Comparison of ENCODE assay signal across 28 cellular contexts in genomic region chr4:7020290-7020689, GRCh38. TPM values are rescaled to one million over a fixed set of nuclear protein-coding genes. Genes with fewer than 3 reads are reported as not detected.
A peak's percentile ranks its signal among the peaks of the same experiment; 100 is the strongest.
DNase-seq lines count a peak whose midpoint lies in the region; ATAC-seq and TF ChIP-seq lines count a peak whose summit lies in the region.
"Had no signal": no experiment of that assay in that cellular context is flagged by ENCODE, and none has a peak within 500 bp of the region (broad histone marks: within the 10 kb centered on the region; RNA-seq: fewer than 3 reads in every experiment).

No MANE protein-coding gene starts in this region.

- ATAC-seq in activated naive CD4-positive, alpha-beta T cell treated with anti-CD3 and anti-CD28 coated beads, Interleukin-2, amount 50 U/mL, for 72 hours = no peak
- ATAC-seq in effector memory CD8-positive, alpha-beta T cell (replicated peaks) = no peak
- ATAC-seq in HG03432 (IDR thresholded peaks at IDR 0.05; ENCODE audit: unreplicated experiment) (no peak), GM19467 (IDR thresholded peaks at IDR 0.05; ENCODE audit: unreplicated experiment) (no peak)
- ATAC-seq: A549; left ventricle myocardium superior; naive thymus-derived CD8-positive, alpha-beta T cell had no signal

- peaks cover 0 to under 1% of the 10 kb centered on the region in 2 donors for H3K36me3 Mint-ChIP-seq in activated naive CD4-positive, alpha-beta T cell treated with anti-CD3 and anti-CD28 coated beads, Interleukin-2, amount 50 U/mL, for 72 hours
- peaks cover 5% of the 10 kb centered on the region for H3K36me3 Mint-ChIP-seq in activated naive CD4-positive, alpha-beta T cell treated with anti-CD3 and anti-CD28 coated beads for 36 hours (ENCODE audit: low read depth)
- H3K36me3 Mint-ChIP-seq in effector memory CD8-positive, alpha-beta T cell (ENCODE audit: insufficient read depth) = peaks cover 22% of the 10 kb centered on the region
- H3K36me3 Mint-ChIP-seq in osteocyte (ENCODE audit: unreplicated experiment) = peaks cover 18% of the 10 kb centered on the region

- peaks cover 81% of the 10 kb centered on the region for H3K36me3 ChIP-seq in NT2/D1 (ENCODE audit: insufficient read depth, insufficient read length, low read length)
- H3K36me3 ChIP-seq: ovary had no signal

- no peaks in the 10 kb centered on the region for H3K9me3 ChIP-seq in NT2/D1 (ENCODE audit: insufficient read depth, low read length)
- H3K9me3 ChIP-seq: A549, ascending aorta, ovary had no signal

- no peak overlapping the region for H3K4me3 ChIP-seq in NT2/D1 (ENCODE audit: insufficient read length, low read depth)
- H3K4me3 ChIP-seq: A549, ascending aorta, ovary had no signal

- CTCF ChIA-PET in activated naive CD4-positive, alpha-beta T cell treated with anti-CD3 and anti-CD28 coated beads for 36 hours (lab: Charles Lee) = no interaction called here

- intact Hi-C loops in activated naive CD4-positive, alpha-beta T cell treated with anti-CD3 and anti-CD28 coated beads for 36 hours (cut with micrococcal nuclease) = no loop called here

- no peak for DNase-seq in activated naive CD4-positive, alpha-beta T cell treated with anti-CD3 and anti-CD28 coated beads, Interleukin-2, amount 50 U/mL, for 72 hours (ENCODE audit: low spot score in 2 of 2)
- DNase-seq in activated naive CD4-positive, alpha-beta T cell treated with anti-CD3 and anti-CD28 coated beads for 36 hours = no peak
- no peak for DNase-seq in NT2/D1 (ENCODE audit: low read depth, low spot score)
- no peak for DNase-seq in effector memory CD8-positive, alpha-beta T cell
- no peak for DNase-seq in osteocyte (ENCODE audit: extremely low spot score, unreplicated experiment)
- DNase-seq in stimulated activated CD4-positive, alpha-beta T cell treated with anti-CD3 and anti-CD28 coated beads, Interleukin-1b, Interleukin-23, amount 100 ng/mL, for 48 hours = no peak
- DNase-seq: activated CD4-positive, alpha-beta T cell treated with anti-CD3 and anti-CD28 coated beads, Interleukin-2, amount 10 ng/mL, durations not matched to agents 24 days and 14 days; CD8-positive, alpha-beta memory T cell; central memory CD4-positive, alpha-beta T cell; hypothalamus; islet precursor cell; left ventricle myocardium superior; MV-4-11; naive thymus-derived CD8-positive, alpha-beta T cell; NCI-H146; NCI-H446; NCI-H82; ovary; Right ventricle myocardium superior; stimulated activated CD4-positive, alpha-beta T cell treated with anti-CD3 and anti-CD28 coated beads, Interleukin-2, amount 100 ng/mL, for 48 hours; T-helper 9 cell had no signal

- H3K9me3 Mint-ChIP-seq in activated naive CD4-positive, alpha-beta T cell treated with anti-CD3 and anti-CD28 coated beads, Interleukin-2, amount 50 U/mL, for 72 hours = no peaks in the 10 kb centered on the region
- no peaks in the 10 kb centered on the region for H3K9me3 Mint-ChIP-seq in activated naive CD4-positive, alpha-beta T cell treated with anti-CD3 and anti-CD28 coated beads for 36 hours
- H3K9me3 Mint-ChIP-seq in effector memory CD8-positive, alpha-beta T cell = no peaks in the 10 kb centered on the region
- H3K9me3 Mint-ChIP-seq in osteocyte (ENCODE audit: unreplicated experiment) = no peaks in the 10 kb centered on the region
- H3K9me3 Mint-ChIP-seq: activated CD4-positive, alpha-beta T cell treated with anti-CD3 and anti-CD28 coated beads, Interleukin-2, amount 10 ng/mL, durations not matched to agents 24 days and 14 days; activated naive CD4-positive, alpha-beta T cell treated with anti-CD3 and anti-CD28 coated beads, Interleukin-2, amount 50 U/mL, for 24 hours; CD8-positive, alpha-beta memory T cell; dendritic cell treated with granulocyte-macrophage colony-stimulating factor and Interleukin-4, amounts not matched to agents 40 ng/mL and 50 ng/mL, for 4 days; naive thymus-derived CD8-positive, alpha-beta T cell; type B pancreatic cell had no signal

- peak overlapping the region; percentile 12 for H3K9ac ChIP-seq in NT2/D1 (ENCODE audit: insufficient read length, low read depth)

- no peaks in the 10 kb centered on the region for H3K4me1 Mint-ChIP-seq in activated naive CD4-positive, alpha-beta T cell treated with anti-CD3 and anti-CD28 coated beads for 36 hours (ENCODE audit: low read depth)
- peaks cover 0 to 5% of the 10 kb centered on the region in 2 donors for H3K4me1 Mint-ChIP-seq in effector memory CD8-positive, alpha-beta T cell (ENCODE audit: low read depth in 2 of 2)
- peaks cover 29% of the 10 kb centered on the region for H3K4me1 Mint-ChIP-seq in osteocyte (ENCODE audit: unreplicated experiment)
- H3K4me1 Mint-ChIP-seq: activated CD4-positive, alpha-beta T cell treated with anti-CD3 and anti-CD28 coated beads, Interleukin-2, amount 10 ng/mL, durations not matched to agents 24 days and 14 days; activated naive CD4-positive, alpha-beta T cell treated with anti-CD3 and anti-CD28 coated beads, Interleukin-2, amount 50 U/mL, for 24 hours; CD8-positive, alpha-beta memory T cell had no signal

- no peak overlapping the region for H3K4me3 Mint-ChIP-seq in activated naive CD4-positive, alpha-beta T cell treated with anti-CD3 and anti-CD28 coated beads for 36 hours
- no peak overlapping the region for H3K4me3 Mint-ChIP-seq in effector memory CD8-positive, alpha-beta T cell
- no peak overlapping the region for H3K4me3 Mint-ChIP-seq in osteocyte (ENCODE audit: unreplicated experiment)
- H3K4me3 Mint-ChIP-seq: activated CD4-positive, alpha-beta T cell treated with anti-CD3 and anti-CD28 coated beads, Interleukin-2, amount 10 ng/mL, durations not matched to agents 24 days and 14 days; activated naive CD4-positive, alpha-beta T cell treated with anti-CD3 and anti-CD28 coated beads, Interleukin-2, amount 50 U/mL, for 24 hours; CD8-positive, alpha-beta memory T cell; dendritic cell treated with granulocyte-macrophage colony-stimulating factor and Interleukin-4, amounts not matched to agents 40 ng/mL and 50 ng/mL, for 4 days; type B pancreatic cell had no signal

- peak overlapping the region; percentile 60 to 76 for H3K27ac Mint-ChIP-seq in activated naive CD4-positive, alpha-beta T cell treated with anti-CD3 and anti-CD28 coated beads, Interleukin-2, amount 50 U/mL, for 72 hours
- H3K27ac Mint-ChIP-seq in activated naive CD4-positive, alpha-beta T cell treated with anti-CD3 and anti-CD28 coated beads for 36 hours = no peak overlapping the region
- peak overlapping the region; percentile 53 to 58 for H3K27ac Mint-ChIP-seq in effector memory CD8-positive, alpha-beta T cell
- H3K27ac Mint-ChIP-seq in osteocyte (ENCODE audit: unreplicated experiment) = peak overlapping the region; percentile 64
- H3K27ac Mint-ChIP-seq: activated naive CD4-positive, alpha-beta T cell treated with anti-CD3 and anti-CD28 coated beads, Interleukin-2, amount 50 U/mL, for 24 hours; dendritic cell treated with granulocyte-macrophage colony-stimulating factor and Interleukin-4, amounts not matched to agents 40 ng/mL and 50 ng/mL, for 4 days; type B pancreatic cell had no signal

- H3K27me3 ChIP-seq in NT2/D1 (ENCODE audit: insufficient read depth, insufficient read length) = no peaks in the 10 kb centered on the region
- H3K27me3 ChIP-seq: ascending aorta, ovary had no signal

- peaks cover 16% of the 10 kb centered on the region for H3K4me1 ChIP-seq in NT2/D1 (ENCODE audit: insufficient read depth, insufficient read length)
- H3K4me1 ChIP-seq: ascending aorta had no signal

- no peak for TF ChIP-seq CTCF in osteocyte (IDR thresholded peaks at IDR 0.05)

- no peaks in the 10 kb centered on the region for H3K27me3 Mint-ChIP-seq in activated naive CD4-positive, alpha-beta T cell treated with anti-CD3 and anti-CD28 coated beads for 36 hours (ENCODE audit: low read depth)
- no peaks in the 10 kb centered on the region for H3K27me3 Mint-ChIP-seq in effector memory CD8-positive, alpha-beta T cell
- H3K27me3 Mint-ChIP-seq in osteocyte (ENCODE audit: unreplicated experiment) = no peaks in the 10 kb centered on the region
- H3K27me3 Mint-ChIP-seq: activated CD4-positive, alpha-beta T cell treated with anti-CD3 and anti-CD28 coated beads, Interleukin-2, amount 10 ng/mL, durations not matched to agents 24 days and 14 days; activated naive CD4-positive, alpha-beta T cell treated with anti-CD3 and anti-CD28 coated beads, Interleukin-2, amount 50 U/mL, for 24 hours; CD8-positive, alpha-beta memory T cell; dendritic cell treated with granulocyte-macrophage colony-stimulating factor and Interleukin-4, amounts not matched to agents 40 ng/mL and 50 ng/mL, for 4 days; naive thymus-derived CD8-positive, alpha-beta T cell; type B pancreatic cell had no signal

RNA-seq across cellular contexts. Expression of gene TADA2B, which starts 22.9 kb away (rescaled TPM):
- 10 to 100 TPM; 11.8 to 12.7 TPM for total RNA-seq in activated naive CD4-positive, alpha-beta T cell treated with anti-CD3 and anti-CD28 coated beads, Interleukin-2, amount 50 U/mL, for 72 hours
- total RNA-seq in activated naive CD4-positive, alpha-beta T cell treated with anti-CD3 and anti-CD28 coated beads for 36 hours = 1 to 10 TPM; 8.2 to 9.9 TPM
- total RNA-seq in osteocyte = 16.5 and 21.4 TPM in 2 replicates

RNA-seq across cellular contexts. Expression of gene GRPEL1, which starts 47.6 kb away (rescaled TPM):
- total RNA-seq in activated naive CD4-positive, alpha-beta T cell treated with anti-CD3 and anti-CD28 coated beads, Interleukin-2, amount 50 U/mL, for 72 hours = 10 to 100 TPM; 60.7 to 81.9 TPM
- total RNA-seq in activated naive CD4-positive, alpha-beta T cell treated with anti-CD3 and anti-CD28 coated beads for 36 hours = 10 to 100 TPM; 53.7 to 53.9 TPM
- 19.7 and 20.2 TPM in 2 replicates for total RNA-seq in osteocyte
